In genomic region chr6:109714156-109714555, GRCh38 we compare ENCODE assay signal across 23 cellular contexts. TPM values are rescaled to one million over a fixed set of nuclear protein-coding genes. Genes with fewer than 3 reads are reported as not detected.
A peak's percentile ranks its signal among the peaks of the same experiment; 100 is the strongest.
DNase-seq lines count a peak whose midpoint lies in the region; ATAC-seq and TF ChIP-seq lines count a peak whose summit lies in the region.
"Had no signal": no experiment of that assay in that cellular context is flagged by ENCODE, and none has a peak within 500 bp of the region (broad histone marks: within the 10 kb centered on the region; RNA-seq: fewer than 3 reads in every experiment).

No MANE protein-coding gene starts in this region.

- no peak for TF ChIP-seq RAD21 in SK-N-SH (IDR thresholded peaks at IDR 0.05; ENCODE audit: low read length)

- H3K4me2 ChIP-seq in SK-N-SH (no peak overlapping the region), PC-9 (no peak overlapping the region)
- H3K4me2 ChIP-seq: BLaER1, KMS-11 had no signal

- H3F3A ChIP-seq in SK-N-SH (replicated peaks; ENCODE audit: insufficient read depth): no peaks in the 10 kb centered on the region
- no peaks in the 10 kb centered on the region for H3F3A ChIP-seq in PC-9 (ENCODE audit: insufficient read depth, low read depth)

- intact Hi-C loops in natural killer cell (cut with micrococcal nuclease) (no loop called here), PC-9 (cut with micrococcal nuclease; ENCODE audit: unreplicated experiment) (no loop called here)

- no TSS peak for BruUV-seq in PC-9 (replicated peaks; lab: Mats Ljungman, UMichigan)

- POLR2A ChIA-PET in SK-N-SH (lab: Yijun Ruan, JAX) (no interaction called here), PC-9 (lab: Charles Lee; ENCODE audit: unreplicated experiment) (no interaction called here)
- POLR2A ChIA-PET in activated CD4-positive, alpha-beta T cell treated with anti-CD3 and anti-CD28 coated beads, Interleukin-2, amount 10 ng/mL, durations not matched to agents 7 days and 5 days (lab: Charles Lee): no interaction called here

- peak overlapping the region in 1 of 2 experiments; percentile 32; a peak in 1 of 4 replicates for H3K27ac ChIP-seq in SK-N-SH (ENCODE audit: low read depth in 2 of 2, low read length in 1 of 2)
- H3K27ac ChIP-seq in PC-9: no peak overlapping the region
- H3K27ac ChIP-seq: BLaER1, KMS-11, RWPE1 had no signal

- H3K9ac ChIP-seq in SK-N-SH: no peak overlapping the region
- H3K9ac ChIP-seq: BLaER1, KMS-11 had no signal

- ATAC-seq in natural killer cell (no peak), GM21529 (IDR thresholded peaks at IDR 0.05; ENCODE audit: unreplicated experiment) (no peak)
- no peak for ATAC-seq in natural killer cell treated with Interleukin-12 subunit alpha and Interleukin-12 subunit beta and Interleukin-15 and Interleukin-18, amount 100 ng/mL, for 72 hours

- CTCF ChIA-PET in SK-N-SH (lab: Yijun Ruan, JAX): interaction anchor here (1.1 to 7.8 kb wide), 5 partner anchors 10 to 677 kb away, joined by 4 to 57 read pairs (median 5); no protein-coding TSS in a partner anchor
- CTCF ChIA-PET in PC-9 (lab: Charles Lee): no interaction called here
- CTCF ChIA-PET in activated CD4-positive, alpha-beta T cell treated with anti-CD3 and anti-CD28 coated beads, Interleukin-2, amount 10 ng/mL, durations not matched to agents 7 days and 5 days (lab: Charles Lee): no interaction called here

- H3K27me3 Mint-ChIP-seq in natural killer cell (ENCODE audit: low read depth in 2 of 2) (no peaks in the 10 kb centered on the region), mesothelial cell of epicardium (ENCODE audit: low read depth) (no peaks in the 10 kb centered on the region)
- no peaks in the 10 kb centered on the region for H3K27me3 Mint-ChIP-seq in natural killer cell treated with Interleukin-12 subunit alpha and Interleukin-12 subunit beta and Interleukin-15 and Interleukin-18, amount 100 ng/mL, for 72 hours
- H3K27me3 Mint-ChIP-seq in activated CD4-positive, alpha-beta T cell treated with anti-CD3 and anti-CD28 coated beads, Interleukin-2, amount 10 ng/mL, durations not matched to agents 7 days and 5 days: no peaks in the 10 kb centered on the region
- H3K27me3 Mint-ChIP-seq: CD4-positive, CD25-positive, alpha-beta regulatory T cell; IgD-negative memory B cell had no signal

- H3K4me1 Mint-ChIP-seq in natural killer cell: peaks cover 39 to 47% of the 10 kb centered on the region in 2 donors
- H3K4me1 Mint-ChIP-seq in natural killer cell treated with Interleukin-12 subunit alpha and Interleukin-12 subunit beta and Interleukin-15 and Interleukin-18, amount 100 ng/mL, for 72 hours (ENCODE audit: low read depth in 2 of 2): peaks cover 30 to 41% of the 10 kb centered on the region in 2 donors
- peaks cover 12% of the 10 kb centered on the region for H3K4me1 Mint-ChIP-seq in mesothelial cell of epicardium
- no peaks in the 10 kb centered on the region for H3K4me1 Mint-ChIP-seq in activated CD4-positive, alpha-beta T cell treated with anti-CD3 and anti-CD28 coated beads, Interleukin-2, amount 10 ng/mL, durations not matched to agents 7 days and 5 days

- no peak for DNase-seq in natural killer cell
- DNase-seq in natural killer cell treated with Interleukin-12 subunit alpha and Interleukin-12 subunit beta and Interleukin-15 and Interleukin-18, amount 100 ng/mL, for 72 hours (ENCODE audit: low spot score): no peak
- DNase-seq in SK-N-SH: peak; percentile 34
- DNase-seq in mesothelial cell of epicardium (ENCODE audit: low spot score in 2 of 2, unreplicated experiment in 2 of 2): no peak
- DNase-seq in PC-9: no peak
- no peak for DNase-seq in activated CD4-positive, alpha-beta T cell treated with anti-CD3 and anti-CD28 coated beads, Interleukin-2, amount 10 ng/mL, durations not matched to agents 7 days and 5 days
- DNase-seq: CD4-positive, CD25-positive, alpha-beta regulatory T cell; GOT3; HCEC 1CT; MM.1S; NCI-H1436; NCI-H187; NCI-H2081 treated with DMSO at 0.1 percent for 48 hours; NCI-H2171 treated with DMSO at 0.1 percent for 48 hours; NCI-H446; NCI-H524 treated with DMSO at 0.1 percent for 48 hours; SHP77; SW 1271 had no signal

- H3K9me3 ChIP-seq in SK-N-SH (no peaks in the 10 kb centered on the region), PC-9 (ENCODE audit: insufficient read depth, low read depth) (no peaks in the 10 kb centered on the region)

- peak overlapping the region; percentile 58 for H3K4me3 Mint-ChIP-seq in natural killer cell
- H3K4me3 Mint-ChIP-seq in natural killer cell treated with Interleukin-12 subunit alpha and Interleukin-12 subunit beta and Interleukin-15 and Interleukin-18, amount 100 ng/mL, for 72 hours: no peak overlapping the region
- H3K4me3 Mint-ChIP-seq in mesothelial cell of epicardium: no peak overlapping the region
- H3K4me3 Mint-ChIP-seq in activated CD4-positive, alpha-beta T cell treated with anti-CD3 and anti-CD28 coated beads, Interleukin-2, amount 10 ng/mL, durations not matched to agents 7 days and 5 days: no peak overlapping the region
- H3K4me3 Mint-ChIP-seq: CD4-positive, CD25-positive, alpha-beta regulatory T cell; IgD-negative memory B cell had no signal

- H3K27me3 ChIP-seq in SK-N-SH (ENCODE audit: insufficient read depth) (no peaks in the 10 kb centered on the region), PC-9 (ENCODE audit: insufficient read depth, low read depth) (no peaks in the 10 kb centered on the region)
- H3K27me3 ChIP-seq: BLaER1 had no signal

- TF ChIP-seq CTCF in natural killer cell (IDR thresholded peaks at IDR 0.05): no peak
- TF ChIP-seq CTCF in SK-N-SH (IDR thresholded peaks at IDR 0.05): no peak
- no peak for TF ChIP-seq CTCF in mesothelial cell of epicardium (IDR thresholded peaks at IDR 0.05; ENCODE audit: unreplicated experiment)
- TF ChIP-seq CTCF in PC-9 (conservative IDR thresholded peaks at IDR 0.05): no peak

- no peaks in the 10 kb centered on the region for H3K9me3 Mint-ChIP-seq in natural killer cell
- H3K9me3 Mint-ChIP-seq in natural killer cell treated with Interleukin-12 subunit alpha and Interleukin-12 subunit beta and Interleukin-15 and Interleukin-18, amount 100 ng/mL, for 72 hours: no peaks in the 10 kb centered on the region
- peaks cover 32% of the 10 kb centered on the region for H3K9me3 Mint-ChIP-seq in mesothelial cell of epicardium
- H3K9me3 Mint-ChIP-seq in activated CD4-positive, alpha-beta T cell treated with anti-CD3 and anti-CD28 coated beads, Interleukin-2, amount 10 ng/mL, durations not matched to agents 7 days and 5 days: no peaks in the 10 kb centered on the region

- TF ChIP-seq EP300 in SK-N-SH (IDR thresholded peaks at IDR 0.05; ENCODE audit: borderline replicate concordance in 1 of 2, low read depth in 1 of 2, low read length in 1 of 2): no peak

- H2AFZ ChIP-seq in SK-N-SH (ENCODE audit: low read depth) (no peak overlapping the region), PC-9 (no peak overlapping the region)

- H3K36me3 Mint-ChIP-seq in natural killer cell: peaks cover 14% of the 10 kb centered on the region
- peaks cover 12% of the 10 kb centered on the region for H3K36me3 Mint-ChIP-seq in natural killer cell treated with Interleukin-12 subunit alpha and Interleukin-12 subunit beta and Interleukin-15 and Interleukin-18, amount 100 ng/mL, for 72 hours
- H3K36me3 Mint-ChIP-seq in mesothelial cell of epicardium: peaks cover 34% of the 10 kb centered on the region
- peaks cover 6% of the 10 kb centered on the region for H3K36me3 Mint-ChIP-seq in activated CD4-positive, alpha-beta T cell treated with anti-CD3 and anti-CD28 coated beads, Interleukin-2, amount 10 ng/mL, durations not matched to agents 7 days and 5 days (ENCODE audit: low read depth)

- H3K9me2 ChIP-seq in SK-N-SH: no peaks in the 10 kb centered on the region
- no peaks in the 10 kb centered on the region for H3K9me2 ChIP-seq in PC-9 (ENCODE audit: insufficient read depth)

- no peak overlapping the region for H3K4me3 ChIP-seq in SK-N-SH (ENCODE audit: low read depth in 2 of 2, low read length in 1 of 2)
- H3K4me3 ChIP-seq in PC-9: no peak overlapping the region
- H3K4me3 ChIP-seq: BLaER1 had no signal

- no peaks in the 10 kb centered on the region for H3K79me2 ChIP-seq in SK-N-SH (ENCODE audit: insufficient read depth)
- H3K79me2 ChIP-seq in PC-9 (ENCODE audit: low read depth): peaks cover 5% of the 10 kb centered on the region; the same call in 1 of the 2 replicates

- WGBS in SK-N-SH (ENCODE audit: low lambda C conversion rate): 57% methylated on average over 2 of the region's 3 CpGs

- H4K20me1 ChIP-seq in SK-N-SH (ENCODE audit: insufficient read depth) (no peaks in the 10 kb centered on the region), PC-9 (ENCODE audit: insufficient read depth) (no peaks in the 10 kb centered on the region)
- H4K20me1 ChIP-seq: BLaER1 had no signal

- H3K36me3 ChIP-seq in SK-N-SH (replicated peaks in 1 of 2; ENCODE audit: control insufficient read depth in 1 of 2, insufficient read depth in 2 of 2, low read length in 1 of 2) (no peaks in the 10 kb centered on the region), PC-9 (ENCODE audit: low read depth) (peaks cover 6% of the 10 kb centered on the region; the same call in 1 of the 2 replicates)

- H3K27ac Mint-ChIP-seq in natural killer cell (no peak overlapping the region), mesothelial cell of epicardium (peak overlapping the region; percentile 49)
- H3K27ac Mint-ChIP-seq in natural killer cell treated with Interleukin-12 subunit alpha and Interleukin-12 subunit beta and Interleukin-15 and Interleukin-18, amount 100 ng/mL, for 72 hours: no peak overlapping the region
- no peak overlapping the region for H3K27ac Mint-ChIP-seq in activated CD4-positive, alpha-beta T cell treated with anti-CD3 and anti-CD28 coated beads, Interleukin-2, amount 10 ng/mL, durations not matched to agents 7 days and 5 days
- H3K27ac Mint-ChIP-seq: CD4-positive, CD25-positive, alpha-beta regulatory T cell; IgD-negative memory B cell had no signal

- H3K4me1 ChIP-seq in SK-N-SH (ENCODE audit: control insufficient read depth in 1 of 2, insufficient read depth in 2 of 2, low read depth in 1 of 2, low read length in 1 of 2) (peaks cover 0 to 22% of the 10 kb centered on the region in 2 experiments; a peak in 2 of 4 replicates), PC-9 (replicated peaks; ENCODE audit: insufficient read depth) (no peaks in the 10 kb centered on the region)

RNA-seq across cellular contexts. Expression of gene FIG4, which starts 23.1 kb away (rescaled TPM):
- 10 to 100 TPM; 15.7 to 38.5 (median 20.7) TPM for total RNA-seq in natural killer cell
- total RNA-seq in natural killer cell treated with Interleukin-12 subunit alpha and Interleukin-12 subunit beta and Interleukin-15 and Interleukin-18, amount 100 ng/mL, for 72 hours: 10 to 100 TPM in 1 of 2 donors, 1 to 10 TPM in 1; 9.4 to 19.4 TPM
- polyA plus RNA-seq in SK-N-SH (2012; rRNA removed): 6.8 and 8.4 TPM in 2 replicates
- 8.7 and 9.6 TPM in 2 replicates for polyA plus RNA-seq in SK-N-SH (2012; cell fraction: cytosol; rRNA removed)
- 6.4 and 11.1 TPM in 2 replicates for polyA plus RNA-seq in SK-N-SH (2012; cell fraction: nucleus; rRNA removed)
- 23.3 to 28.3 TPM (median 24.5 TPM) in 3 replicates for total RNA-seq in mesothelial cell of epicardium
- 15.4 and 16.5 TPM in 2 replicates for total RNA-seq in PC-9 (2021)
- 10 to 100 TPM; 11.0 to 11.6 TPM for total RNA-seq in activated CD4-positive, alpha-beta T cell treated with anti-CD3 and anti-CD28 coated beads, Interleukin-2, amount 10 ng/mL, durations not matched to agents 7 days and 5 days

RNA-seq across cellular contexts. Expression of gene AK9, which starts 23.2 kb away (rescaled TPM):
- 10 to 100 TPM; 14.0 to 19.2 (median 14.2) TPM for total RNA-seq in natural killer cell
- 1 to 10 TPM; 7.3 to 8.4 TPM for total RNA-seq in natural killer cell treated with Interleukin-12 subunit alpha and Interleukin-12 subunit beta and Interleukin-15 and Interleukin-18, amount 100 ng/mL, for 72 hours
- 0.76 and 1.1 TPM in 2 replicates for polyA plus RNA-seq in SK-N-SH (2012; rRNA removed)
- 1.2 and 1.7 TPM in 2 replicates for polyA plus RNA-seq in SK-N-SH (2012; cell fraction: cytosol; rRNA removed)
- 0.79 and 1.6 TPM in 2 replicates for polyA plus RNA-seq in SK-N-SH (2012; cell fraction: nucleus; rRNA removed)
- total RNA-seq in mesothelial cell of epicardium: 6.7 to 7.8 TPM (median 7.3 TPM) in 3 replicates
- 6.4 and 7.4 TPM in 2 replicates for total RNA-seq in PC-9 (2021)
- 1 to 10 TPM; 3.4 to 5.0 TPM for total RNA-seq in activated CD4-positive, alpha-beta T cell treated with anti-CD3 and anti-CD28 coated beads, Interleukin-2, amount 10 ng/mL, durations not matched to agents 7 days and 5 days
